In genomic region chr6:36029464-36029863, GRCh38 we compare ENCODE assay signal across 1 cellular context.
TF ChIP-seq lines count a peak whose summit lies in the region.

No MANE protein-coding gene starts in this region.

TF ChIP-seq in GM23338, 12 proteins besides CTCF, POLR2A, EP300 and RAD21 (continued from another document):
- TF ChIP-seq ZNF462 (CRISPR knock-in tag; IDR thresholded peaks at IDR 0.05): no peak
- TF ChIP-seq STAT1 (IDR thresholded peaks at IDR 0.05; ENCODE audit: unreplicated experiment): no peak
- no peak for TF ChIP-seq NANOG (IDR thresholded peaks at IDR 0.05; ENCODE audit: borderline replicate concordance)
- TF ChIP-seq POLR2AphosphoS5 (IDR thresholded peaks at IDR 0.05; ENCODE audit: low read depth): no peak
- TF ChIP-seq ZNF114 (CRISPR knock-in tag; IDR thresholded peaks at IDR 0.05): no peak
- no peak for TF ChIP-seq CREB1 (CRISPR knock-in tag; IDR thresholded peaks at IDR 0.05; ENCODE audit: low read depth)
TF ChIP-seq in GM23338: peak in this region for 0.
